ENCODE assay signal across 1 cellular context in the genomic region with DNA sequence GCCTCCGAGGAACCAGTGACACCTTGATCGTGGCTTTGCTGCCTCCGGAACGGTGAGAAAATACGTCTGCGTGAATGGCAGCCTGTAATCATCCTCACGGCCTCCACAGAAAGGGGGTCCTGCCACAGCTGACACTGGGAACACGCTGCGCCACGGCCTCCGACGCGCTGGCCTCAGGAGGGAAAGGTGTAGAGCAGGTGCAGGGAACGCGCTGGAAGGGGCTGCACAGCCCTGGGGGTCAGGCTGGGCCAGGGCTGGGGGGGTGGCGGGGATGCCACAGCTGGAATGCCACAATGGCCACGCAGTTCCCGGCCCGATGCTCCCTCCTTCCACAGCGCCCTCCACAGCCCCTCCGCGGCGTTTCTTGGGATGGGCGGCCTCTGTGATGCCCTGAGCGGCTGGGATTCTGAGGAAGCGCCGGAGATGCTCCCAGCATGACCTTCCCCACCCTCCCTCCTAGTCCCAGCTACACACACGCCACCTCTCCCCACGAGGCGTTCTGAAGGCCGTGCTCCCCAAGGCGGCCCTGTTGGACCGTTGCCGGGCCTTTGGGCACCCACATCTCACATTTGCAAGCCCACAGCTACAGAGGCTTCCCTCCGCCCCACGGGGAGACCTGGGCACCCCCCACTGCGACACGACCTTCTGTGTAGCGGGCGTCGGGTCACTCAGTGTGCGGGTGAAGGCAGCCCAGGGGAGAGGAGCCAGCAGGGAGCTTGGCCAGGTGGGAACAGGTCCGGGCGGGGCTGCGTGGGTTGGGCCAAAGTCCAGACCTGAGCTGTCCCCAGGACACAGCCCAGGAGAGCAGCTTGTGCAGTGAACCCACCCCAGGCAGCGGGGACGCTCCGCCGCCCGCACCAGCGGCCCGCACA.
TF ChIP-seq lines count a peak whose summit lies in the region.

No MANE protein-coding gene starts in this region.

TF ChIP-seq in HepG2, 621 proteins besides CTCF, POLR2A, EP300 and RAD21:
- TF ChIP-seq ZFP36 (IDR thresholded peaks at IDR 0.05; ENCODE audit: borderline replicate concordance, low read depth, low read length, partially characterized antibody) (no peak), SNAI1 (CRISPR knock-in tag; IDR thresholded peaks at IDR 0.05; ENCODE audit: borderline replicate concordance) (no peak), MTF1 (CRISPR knock-in tag; IDR thresholded peaks at IDR 0.05) (no peak), ZNF350 (CRISPR knock-in tag; IDR thresholded peaks at IDR 0.05; ENCODE audit: borderline replicate concordance, low read depth) (no peak)
TF ChIP-seq in HepG2: peak in this region for 0.
